ENCODE assay signal across 15 cellular contexts in the genomic region with DNA sequence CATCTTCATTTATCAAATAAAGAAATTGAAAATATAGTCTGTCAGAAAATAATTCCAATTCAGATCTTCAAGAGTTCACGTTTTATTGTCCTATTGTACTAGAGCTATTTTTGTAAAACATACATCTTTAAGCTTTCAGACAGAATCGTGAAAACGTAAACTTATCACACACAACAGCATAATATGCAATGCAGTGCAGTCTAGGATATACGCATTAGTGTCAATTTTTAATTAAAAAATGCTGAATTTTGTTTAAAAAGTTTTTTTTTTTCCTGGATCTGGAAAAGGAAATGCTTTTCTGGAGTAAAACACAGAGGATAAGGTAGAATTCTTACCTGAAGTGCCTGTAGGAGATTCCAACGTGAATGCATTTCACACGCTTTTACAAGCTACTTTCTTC.
DNase-seq lines count a peak whose midpoint lies in the region; ATAC-seq and TF ChIP-seq lines count a peak whose summit lies in the region.
"Had no signal": no experiment of that assay in that cellular context is flagged by ENCODE, and none has a peak within 500 bp of the region (broad histone marks: within the 10 kb centered on the region; RNA-seq: fewer than 3 reads in every experiment).

No MANE protein-coding gene starts in this region.

- H3K27me3 Mint-ChIP-seq in MCF 10A (ENCODE audit: insufficient read depth, unreplicated experiment) = no peaks in the 10 kb centered on the region
- H3K27me3 Mint-ChIP-seq in activated CD8-positive, alpha-beta memory T cell treated with anti-CD3 and anti-CD28 coated beads, Interleukin-2, amount 10 ng/mL, durations not matched to agents 7 days and 5 days = no peaks in the 10 kb centered on the region
- H3K27me3 Mint-ChIP-seq: activated CD4-positive, alpha-beta memory T cell treated with anti-CD3 and anti-CD28 coated beads, Interleukin-2, amount 10 ng/mL, durations not matched to agents 7 days and 5 days; activated naive CD8-positive, alpha-beta T cell treated with anti-CD3 and anti-CD28 coated beads, Interleukin-2, amount 10 ng/mL, durations not matched to agents 7 days and 5 days; T-helper 17 cell had no signal

- POLR2A ChIA-PET in MCF 10A (lab: Yijun Ruan, JAX) = interaction anchor here (0.6 to 2.3 kb wide), 16 partner anchors 9 to 486 kb away, joined by 3 to 12 read pairs (median 4); a partner anchor contains a TSS

- CTCF ChIA-PET in MCF 10A (lab: Yijun Ruan, JAX) = interaction anchor here (0.7 to 1.0 kb wide), 3 partner anchors 11 to 527 kb away, joined by 3 to 4 read pairs (median 3); no protein-coding TSS in a partner anchor
- CTCF ChIA-PET in activated CD8-positive, alpha-beta memory T cell treated with anti-CD3 and anti-CD28 coated beads, Interleukin-2, amount 10 ng/mL, durations not matched to agents 7 days and 5 days (lab: Charles Lee) = interaction anchor here (1.3 kb wide), 1 partner anchor 8 kb away, joined by 3 read pairs; no protein-coding TSS in a partner anchor

- TF ChIP-seq CTCF in MCF 10A (IDR thresholded peaks at IDR 0.05; ENCODE audit: unreplicated experiment) = no peak
- TF ChIP-seq CTCF in lower lobe of right lung (IDR thresholded peaks at IDR 0.05) = no peak

- no peaks in the 10 kb centered on the region for H3K27me3 ChIP-seq in lower lobe of right lung (ENCODE audit: low read depth)
- no peaks in the 10 kb centered on the region for H3K27me3 ChIP-seq in subcutaneous abdominal adipose tissue (ENCODE audit: control insufficient read depth in 5 of 5, insufficient read depth in 4 of 5, low read length in 5 of 5)

- H3K9ac ChIP-seq in subcutaneous abdominal adipose tissue (ENCODE audit: low read length in 5 of 5) = no peak overlapping the region

- TSS peak; percentile 82 for BruUV-seq in MCF 10A (replicated peaks; lab: Mats Ljungman, UMichigan)

- H3K9me3 Mint-ChIP-seq in MCF 10A (ENCODE audit: unreplicated experiment) = peaks cover 10% of the 10 kb centered on the region
- H3K9me3 Mint-ChIP-seq in activated CD8-positive, alpha-beta memory T cell treated with anti-CD3 and anti-CD28 coated beads, Interleukin-2, amount 10 ng/mL, durations not matched to agents 7 days and 5 days (ENCODE audit: low read depth) = no peaks in the 10 kb centered on the region

- H3K36me3 Mint-ChIP-seq in MCF 10A (ENCODE audit: insufficient read depth, unreplicated experiment) = no peaks in the 10 kb centered on the region
- H3K36me3 Mint-ChIP-seq in activated CD8-positive, alpha-beta memory T cell treated with anti-CD3 and anti-CD28 coated beads, Interleukin-2, amount 10 ng/mL, durations not matched to agents 7 days and 5 days = peaks cover 9% of the 10 kb centered on the region

- peak overlapping the region; percentile 22 for H3K4me3 ChIP-seq in lower lobe of right lung
- peak overlapping the region in 4 of 5 donors; percentile 4 to 45 (median 18) for H3K4me3 ChIP-seq in subcutaneous abdominal adipose tissue (ENCODE audit: low read depth in 1 of 5, low read length in 5 of 5)

- H3K4me1 ChIP-seq in lower lobe of right lung (peaks cover 21% of the 10 kb centered on the region), subcutaneous abdominal adipose tissue (ENCODE audit: control insufficient read depth in 5 of 5, insufficient read depth in 5 of 5, low read length in 5 of 5) (peaks cover 2 to 30% (median 21%) of the 10 kb centered on the region in 5 donors)

- H3K27ac Mint-ChIP-seq in MCF 10A (ENCODE audit: low read depth, unreplicated experiment) = peak overlapping the region; percentile 77
- no peak overlapping the region for H3K27ac Mint-ChIP-seq in activated CD8-positive, alpha-beta memory T cell treated with anti-CD3 and anti-CD28 coated beads, Interleukin-2, amount 10 ng/mL, durations not matched to agents 7 days and 5 days
- H3K27ac Mint-ChIP-seq: activated CD4-positive, alpha-beta memory T cell treated with anti-CD3 and anti-CD28 coated beads, Interleukin-2, amount 10 ng/mL, durations not matched to agents 7 days and 5 days; activated naive CD8-positive, alpha-beta T cell treated with anti-CD3 and anti-CD28 coated beads, Interleukin-2, amount 10 ng/mL, durations not matched to agents 7 days and 5 days had no signal

- peak overlapping the region; percentile 45 for H3K4me3 Mint-ChIP-seq in MCF 10A (ENCODE audit: unreplicated experiment)
- no peak overlapping the region for H3K4me3 Mint-ChIP-seq in activated CD8-positive, alpha-beta memory T cell treated with anti-CD3 and anti-CD28 coated beads, Interleukin-2, amount 10 ng/mL, durations not matched to agents 7 days and 5 days
- H3K4me3 Mint-ChIP-seq: activated CD4-positive, alpha-beta memory T cell treated with anti-CD3 and anti-CD28 coated beads, Interleukin-2, amount 10 ng/mL, durations not matched to agents 7 days and 5 days; activated naive CD8-positive, alpha-beta T cell treated with anti-CD3 and anti-CD28 coated beads, Interleukin-2, amount 10 ng/mL, durations not matched to agents 7 days and 5 days; T-helper 17 cell had no signal

- H3K36me3 ChIP-seq in lower lobe of right lung (no peaks in the 10 kb centered on the region), subcutaneous abdominal adipose tissue (ENCODE audit: control insufficient read depth in 5 of 5, insufficient read depth in 5 of 5, low read length in 5 of 5) (no peaks in the 10 kb centered on the region)

- peaks cover 50% of the 10 kb centered on the region for H3K4me1 Mint-ChIP-seq in MCF 10A (ENCODE audit: insufficient read depth, unreplicated experiment)
- H3K4me1 Mint-ChIP-seq in activated CD8-positive, alpha-beta memory T cell treated with anti-CD3 and anti-CD28 coated beads, Interleukin-2, amount 10 ng/mL, durations not matched to agents 7 days and 5 days = peaks cover 46% of the 10 kb centered on the region

- intact Hi-C loops in MCF 10A (cut with micrococcal nuclease) (loop anchor here (5.0 kb wide), 1 partner anchor 391 kb away; no protein-coding TSS in a partner anchor), lower lobe of right lung (cut with DNase I) (no loop called here)

- DNase-seq in LHCN-M2 (ENCODE audit: low read depth) = peak; percentile 12
- no peak for DNase-seq in MCF 10A (ENCODE audit: unreplicated experiment)
- no peak for DNase-seq in lower lobe of right lung
- no peak for DNase-seq in activated CD8-positive, alpha-beta memory T cell treated with anti-CD3 and anti-CD28 coated beads, Interleukin-2, amount 10 ng/mL, durations not matched to agents 7 days and 5 days
- no peak for DNase-seq in NCI-H146 (lab: John Stamatoyannopoulos, UW)
- DNase-seq in kidney glomerular epithelial cell (lab: John Stamatoyannopoulos, UW) = no peak
- DNase-seq: activated CD4-positive, alpha-beta memory T cell treated with anti-CD3 and anti-CD28 coated beads, Interleukin-2, amount 10 ng/mL, durations not matched to agents 7 days and 5 days; activated naive CD8-positive, alpha-beta T cell treated with anti-CD3 and anti-CD28 coated beads, Interleukin-2, amount 10 ng/mL, durations not matched to agents 7 days and 5 days; Caco-2; kidney; NCI-H1436 treated with DMSO at 0.1 percent for 48 hours; NCI-H82; T-helper 17 cell had no signal

- H3K9me3 ChIP-seq in lower lobe of right lung = no peaks in the 10 kb centered on the region
- H3K9me3 ChIP-seq in subcutaneous abdominal adipose tissue (ENCODE audit: control insufficient read depth in 5 of 5, low read length in 5 of 5) = no peaks in the 10 kb centered on the region
- H3K9me3 ChIP-seq: Caco-2 had no signal

- no peak for ATAC-seq in lower lobe of right lung
- ATAC-seq in activated CD8-positive, alpha-beta memory T cell treated with anti-CD3 and anti-CD28 coated beads, Interleukin-2, amount 10 ng/mL, durations not matched to agents 7 days and 5 days = no peak
- ATAC-seq in GM18858 (IDR thresholded peaks at IDR 0.05; ENCODE audit: unreplicated experiment) = no peak
- ATAC-seq: T-helper 17 cell had no signal

- H3K27ac ChIP-seq in lower lobe of right lung = peak overlapping the region; percentile 81
- H3K27ac ChIP-seq in subcutaneous abdominal adipose tissue (ENCODE audit: low read depth, low read length) = peak overlapping the region; percentile 75
